ENCODE assay signal across 27 cellular contexts in the genomic region with DNA sequence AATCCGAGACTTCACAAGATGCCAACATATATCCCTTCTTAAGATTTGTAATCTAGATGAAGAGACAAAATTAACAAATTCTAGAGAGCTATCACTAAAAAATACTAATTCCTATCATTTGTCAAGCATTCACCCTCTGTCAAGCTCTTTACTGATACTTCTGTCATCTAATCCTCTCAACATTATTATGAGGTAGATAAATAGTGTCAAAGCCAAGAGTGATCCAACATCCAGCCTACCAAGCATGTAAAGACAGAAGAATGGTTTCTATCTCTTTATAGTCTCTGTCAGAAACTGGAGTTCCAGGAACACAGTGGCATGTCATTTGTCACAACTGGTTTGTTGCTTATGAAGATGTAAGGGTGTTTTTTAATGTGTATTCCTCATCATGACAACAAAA.
"Had no signal": no experiment of that assay in that cellular context is flagged by ENCODE, and none has a peak within 500 bp of the region (broad histone marks: within the 10 kb centered on the region; RNA-seq: fewer than 3 reads in every experiment).

No MANE protein-coding gene starts in this region.

- H3K4me3 ChIP-seq: neural progenitor cell, ovary, psoas muscle, right lobe of liver, skin epidermis, smooth muscle cell, spleen, suprapubic skin, testis, tibial artery, transverse colon, upper lobe of right lung, uterus had no signal

- H3K27me3 ChIP-seq: neural progenitor cell, ovary, right lobe of liver, spleen, suprapubic skin, testis, tibial artery, transverse colon, upper lobe of right lung, uterus had no signal

- H3K4me1 ChIP-seq: neural progenitor cell, parathyroid adenoma, psoas muscle, spleen, suprapubic skin, testis, tibial artery, transverse colon, upper lobe of right lung, uterus had no signal

- H3K9me3 ChIP-seq: ovary, psoas muscle, right lobe of liver, suprapubic skin, testis, tibial artery, transverse colon, upper lobe of right lung, uterus had no signal

- H3K27ac ChIP-seq: neural progenitor cell, ovary, parathyroid adenoma, psoas muscle, right lobe of liver, skin epidermis, spleen, suprapubic skin, testis, tibial artery, transverse colon, upper lobe of right lung, uterus had no signal

- DNase-seq: naive thymus-derived CD8-positive, alpha-beta T cell; nephron progenitor cell; occipital lobe; ovary; psoas muscle; right cardiac atrium; right lobe of liver; spleen; stimulated activated CD4-positive, alpha-beta T cell treated with anti-CD3 and anti-CD28 coated beads, Interleukin-12 subunit alpha, Interleukin-12 subunit beta, amount 100 ng/mL, for 4 hours; stimulated activated CD4-positive, alpha-beta T cell treated with anti-CD3 and anti-CD28 coated beads, Interleukin-1b, Interleukin-23, amount 100 ng/mL, for 48 hours; stimulated activated CD4-positive, alpha-beta T cell treated with anti-CD3 and anti-CD28 coated beads, Interleukin-4, amount 100 ng/mL, for 1 hour; stimulated activated CD4-positive, alpha-beta T cell treated with anti-CD3 and anti-CD28 coated beads, Interleukin-4, amount 100 ng/mL, for 4 hours; stimulated activated CD8-positive, alpha-beta memory T cell treated with anti-CD3 and anti-CD28 coated beads, Interleukin-4, amount 100 ng/mL, for 48 hours; stimulated activated naive CD4-positive, alpha-beta T cell; stimulated activated naive CD8-positive, alpha-beta T cell treated with anti-CD3 and anti-CD28 coated beads, Interleukin-15, amount 100 ng/mL, for 72 hours; stimulated activated naive CD8-positive, alpha-beta T cell treated with anti-CD3 and anti-CD28 coated beads, Interleukin-15, Interleukin-2, amounts not matched to agents 100 U/mL and 50 U/mL, for 24 hours; substantia nigra; testis; tibial artery; transverse colon; upper lobe of right lung; uterus had no signal

- H3K36me3 ChIP-seq: neural progenitor cell, ovary, right lobe of liver, spleen, suprapubic skin, tibial artery, transverse colon, upper lobe of right lung, uterus had no signal
